9 cellular contexts compared by ENCODE assay signal in the genomic region with DNA sequence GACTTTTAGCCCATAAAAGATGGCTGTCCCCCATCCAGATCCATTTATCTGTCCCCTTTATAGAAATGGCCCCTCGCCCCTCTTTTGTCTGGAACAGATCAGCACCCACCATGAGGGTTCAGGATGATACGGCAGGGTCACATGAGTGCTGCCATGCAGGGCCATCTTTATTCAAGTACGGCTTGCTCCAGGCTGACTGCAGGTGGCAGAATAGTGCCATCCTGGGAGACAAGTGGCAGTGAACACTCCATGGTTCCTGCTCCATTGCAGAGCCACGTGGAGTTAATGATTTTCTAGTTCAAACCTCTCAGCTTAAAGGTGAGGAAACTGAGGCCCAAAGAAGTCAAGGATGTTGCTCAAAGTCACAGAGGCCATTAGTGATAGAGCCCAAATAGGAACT.
DNase-seq lines count a peak whose midpoint lies in the region; TF ChIP-seq lines count a peak whose summit lies in the region.
"Had no signal": no experiment of that assay in that cellular context is flagged by ENCODE, and none has a peak within 500 bp of the region (broad histone marks: within the 10 kb centered on the region; RNA-seq: fewer than 3 reads in every experiment).

No MANE protein-coding gene starts in this region.

- H3K36me3 ChIP-seq in hepatocyte (replicated peaks; ENCODE audit: insufficient read depth, low read depth) = no peaks in the 10 kb centered on the region

- H3K4me2 ChIP-seq in hepatocyte = no peak overlapping the region

- H3K27me3 ChIP-seq in hepatocyte = peaks cover 5% of the 10 kb centered on the region

- H2AFZ ChIP-seq in hepatocyte = no peak overlapping the region

- H3K4me1 ChIP-seq in hepatocyte (ENCODE audit: insufficient read depth) = no peaks in the 10 kb centered on the region

- H3K4me3 ChIP-seq in hepatocyte = no peak overlapping the region

- H4K20me1 ChIP-seq in hepatocyte (ENCODE audit: insufficient read depth, poor library complexity, severe bottlenecking) = no peaks in the 10 kb centered on the region

- no peaks in the 10 kb centered on the region for H3K79me2 ChIP-seq in hepatocyte

- TF ChIP-seq CTCF in AG09319 (IDR thresholded peaks at IDR 0.05; ENCODE audit: low read depth, low read length) = peak; percentile 62
- TF ChIP-seq CTCF in GM12874 (IDR thresholded peaks at IDR 0.05; ENCODE audit: insufficient read depth, low read depth, low read length) = peak; percentile 44
- peak; percentile 29 for TF ChIP-seq CTCF in hepatocyte (IDR thresholded peaks at IDR 0.05; ENCODE audit: poor library complexity)

- no peak for DNase-seq in AG09319 (ENCODE audit: extremely low read depth, low read depth)
- DNase-seq in hepatocyte (ENCODE audit: low spot score) = no peak
- DNase-seq in NCI-H146 (lab: John Stamatoyannopoulos, UW) = no peak
- DNase-seq in NCI-H128 (lab: John Stamatoyannopoulos, UW; ENCODE audit: unreplicated experiment) = no peak
- DNase-seq in stimulated activated CD4-positive, alpha-beta T cell treated with anti-CD3 and anti-CD28 coated beads, Interleukin-4, amount 100 ng/mL, for 1 hour = no peak
- no peak for DNase-seq in NCI-H748 treated with DMSO at 0.1 percent for 48 hours (lab: John Stamatoyannopoulos, UW)
- DNase-seq: midbrain had no signal

- no peaks in the 10 kb centered on the region for H3K9me3 ChIP-seq in hepatocyte (ENCODE audit: low read depth)

- no peaks in the 10 kb centered on the region for H3K9me2 ChIP-seq in hepatocyte (replicated peaks; ENCODE audit: insufficient read depth)

- no peak overlapping the region for H3K27ac ChIP-seq in hepatocyte

- 50% methylated on average over 4 of the region's 4 CpGs for WGBS in hepatocyte (ENCODE audit: low lambda C conversion rate, missing lambda C conversion rate)

TF ChIP-seq in PFSK-1, 5 proteins besides CTCF, POLR2A, EP300 and RAD21:
- TF ChIP-seq REST (IDR thresholded peaks at IDR 0.05; ENCODE audit: insufficient read depth in 1 of 2, low read depth in 2 of 2, low read length in 2 of 2) (peak; percentile 14 to 18; a peak in 1 of 4 replicates), POLR2AphosphoS5 (IDR thresholded peaks at IDR 0.05; ENCODE audit: low read depth, low read length) (no peak)
